Comparison of ENCODE assay signal across 8 cellular contexts in the genomic region with DNA sequence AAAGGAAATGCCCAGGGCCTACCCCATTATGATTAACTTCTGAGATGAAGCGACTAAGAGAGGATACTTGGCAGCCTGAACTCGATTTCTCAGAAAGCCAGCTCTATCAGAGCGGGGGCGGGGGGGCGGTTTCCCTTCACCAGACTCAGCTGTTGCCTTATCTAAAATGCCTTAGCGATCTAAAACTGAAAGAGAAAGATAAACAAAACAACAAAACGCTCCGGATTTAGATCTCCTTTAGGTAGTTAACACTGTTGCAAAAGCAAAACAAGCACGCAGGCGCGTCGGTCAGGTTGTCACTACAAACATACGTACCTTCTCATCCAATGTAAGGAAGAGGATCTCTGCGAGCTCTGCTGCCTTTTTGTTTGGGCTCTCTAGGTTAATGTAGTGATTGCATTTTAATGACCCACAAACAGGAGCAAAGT. TPM values are rescaled to one million over a fixed set of nuclear protein-coding genes. Genes with fewer than 3 reads are reported as not detected.
DNase-seq lines count a peak whose midpoint lies in the region; ATAC-seq and TF ChIP-seq lines count a peak whose summit lies in the region.

No MANE protein-coding gene starts in this region.

- no peak overlapping the region for H3K9ac ChIP-seq in parathyroid adenoma

- peak; percentile 51 for ATAC-seq in GM19467 (IDR thresholded peaks at IDR 0.05; ENCODE audit: unreplicated experiment)

- H3K9me3 ChIP-seq in parathyroid adenoma (ENCODE audit: control insufficient read depth, low read length), result no peaks in the 10 kb centered on the region

- DNase-seq in Caki2 (ENCODE audit: low read depth) (peak; percentile 38), HuH-7.5 (ENCODE audit: low spot score) (peak; percentile 7), head of caudate nucleus (peak in 41 of 42 donors; percentile 2 to 70 (median 41)), occipital lobe (lab: John Stamatoyannopoulos, UW) (no peak), COLO829 (ENCODE audit: low spot score) (no peak)
- DNase-seq in activated T-helper 9 cell treated with anti-CD3 and anti-CD28 coated beads, Interleukin-2, amount 50 U/mL, for 16 hours (ENCODE audit: low read depth), result peak; percentile 25

- peaks cover 8% of the 10 kb centered on the region for H3K4me1 ChIP-seq in parathyroid adenoma

- peaks cover 30% of the 10 kb centered on the region for H3K79me2 ChIP-seq in parathyroid adenoma

- peak overlapping the region; percentile 96 for H2AFZ ChIP-seq in parathyroid adenoma

- H3K36me3 ChIP-seq in parathyroid adenoma (ENCODE audit: control insufficient read depth, insufficient read depth, low read length), result no peaks in the 10 kb centered on the region

- no peak for TF ChIP-seq CTCF in parathyroid adenoma (IDR thresholded peaks at IDR 0.05)

- in situ Hi-C loops in Caki2 (cut with HindIII; ENCODE audit: low pct_unique_long_range_greater_than_20kb, low sequenced_read_pairs), result no loop called here

- H3K4me3 ChIP-seq in parathyroid adenoma (ENCODE audit: low read depth, low read length), result peak overlapping the region; percentile 91

- H3K27ac ChIP-seq in parathyroid adenoma, result peak overlapping the region; percentile 88

- intact Hi-C loops in head of caudate nucleus (cut with DNase I), result loop anchor here (5.0 kb wide), 1 partner anchor 206 kb away; no protein-coding TSS in a partner anchor

- H3K27me3 ChIP-seq in parathyroid adenoma (ENCODE audit: control insufficient read depth, insufficient read depth, low read length), result no peaks in the 10 kb centered on the region

- H3K4me2 ChIP-seq in parathyroid adenoma (ENCODE audit: low read length), result peak overlapping the region; percentile 75

RNA-seq across cellular contexts. Expression of gene EPB41L4A, which starts 1.1 kb away (rescaled TPM):
- 12.6 and 20.7 TPM in 2 replicates for total RNA-seq in Caki2 (2014; rRNA removed; shearing (Covaris generic); ENCODE audit: low replicate concordance)
- 78.8 TPM for total RNA-seq in occipital lobe

Comparison
In these comparisons a context has a peak if more than half of its experiments do, and no peak if none do; other contexts are left out.
1. DNase-seq: peak in Caki2 (single experiment), HuH-7.5 (single experiment), activated T-helper 9 cell treated with anti-CD3 and anti-CD28 coated beads, Interleukin-2, amount 50 U/mL, for 16 hours (single experiment) and head of caudate nucleus (41 of 42); none in occipital lobe (single experiment) and COLO829 (single experiment).